ENCODE assay signal across 11 cellular contexts in the genomic region with DNA sequence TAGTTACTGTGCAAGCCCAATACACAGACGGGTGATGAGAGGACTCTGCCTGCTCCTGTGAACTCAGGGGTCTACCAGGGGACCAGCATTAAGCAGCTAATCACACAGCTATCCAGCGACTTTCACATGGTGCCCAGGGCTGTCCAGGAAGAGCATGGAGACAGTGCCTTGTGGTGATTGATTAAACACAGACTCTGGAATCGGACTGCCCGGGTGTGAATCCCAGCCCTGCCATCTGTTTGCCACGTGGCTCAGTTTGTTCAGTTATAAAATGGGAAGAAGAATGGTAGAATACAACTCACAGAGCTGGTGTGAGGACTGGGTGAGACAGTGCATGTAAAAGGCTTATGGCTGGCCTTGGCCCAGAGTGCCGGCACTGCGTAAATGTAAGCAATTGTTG. TPM values are rescaled to one million over a fixed set of nuclear protein-coding genes. Genes with fewer than 3 reads are reported as not detected.
DNase-seq lines count a peak whose midpoint lies in the region; ATAC-seq, FAIRE-seq and TF ChIP-seq lines count a peak whose summit lies in the region.
"Had no signal": no experiment of that assay in that cellular context is flagged by ENCODE, and none has a peak within 500 bp of the region (broad histone marks: within the 10 kb centered on the region; RNA-seq: fewer than 3 reads in every experiment).

No MANE protein-coding gene starts in this region.

- FAIRE-seq in bronchial epithelial cell (lab: Jason Lieb, UNC), result peak; percentile 18
- FAIRE-seq: H1 had no signal

- H3K9ac ChIP-seq in HUES48 (ENCODE audit: low read depth, low read length), result no peak overlapping the region

- DNase-seq in bronchial epithelial cell (ENCODE audit: low read depth) (no peak), memory B cell (ENCODE audit: low spot score in 2 of 2) (no peak), SK-N-DZ (ENCODE audit: low spot score) (no peak), sciatic nerve (ENCODE audit: low spot score) (no peak), A172 (ENCODE audit: low spot score) (no peak)
- no peak for DNase-seq in stimulated activated naive B cell treated with anti-CD40 and anti-IgM and Interleukin-4, amounts not matched to agents 10 μg/mL and 1 μg/mL and 100 μg/mL, for 72 hours
- DNase-seq: cortex of kidney had no signal

- H3K36me3 ChIP-seq in HUES48 (ENCODE audit: control insufficient read depth, insufficient read depth, low read length) (no peaks in the 10 kb centered on the region), bronchial epithelial cell (ENCODE audit: control insufficient read depth, insufficient read depth, low read length) (peaks cover 6% of the 10 kb centered on the region)

- H3K27me3 ChIP-seq in HUES48 (ENCODE audit: control insufficient read depth, insufficient read depth, low read length) (no peaks in the 10 kb centered on the region), bronchial epithelial cell (ENCODE audit: control insufficient read depth, insufficient read depth, low read length) (no peaks in the 10 kb centered on the region)

- ATAC-seq in memory B cell (ENCODE audit: low read depth), result no peak
- ATAC-seq in stimulated activated naive B cell treated with anti-CD40 and anti-IgM and Interleukin-4, amounts not matched to agents 10 μg/mL and 1 μg/mL and 100 μg/mL, for 72 hours (replicated peaks), result no peak
- ATAC-seq in sciatic nerve, result no peak
- ATAC-seq in esophagus mucosa, result no peak

- H3K4me1 Mint-ChIP-seq in memory B cell, result peaks cover 23% of the 10 kb centered on the region
- H3K4me1 Mint-ChIP-seq in stimulated activated naive B cell treated with anti-CD40 and anti-IgM and Interleukin-4, amounts not matched to agents 10 μg/mL and 1 μg/mL and 100 μg/mL, for 72 hours, result peaks cover 21 to 40% of the 10 kb centered on the region in 2 donors

- H3K4me3 ChIP-seq in HUES48 (ENCODE audit: low read depth, low read length) (no peak overlapping the region), bronchial epithelial cell (ENCODE audit: low read depth, low read length) (no peak overlapping the region)

- H3K27ac Mint-ChIP-seq in memory B cell, result peak overlapping the region; percentile 49
- H3K27ac Mint-ChIP-seq in stimulated activated naive B cell treated with anti-CD40 and anti-IgM and Interleukin-4, amounts not matched to agents 10 μg/mL and 1 μg/mL and 100 μg/mL, for 72 hours, result peak overlapping the region; percentile 26

- intact Hi-C loops in sciatic nerve (cut with DNase I), result no loop called here

- H3K9me3 ChIP-seq in HUES48 (ENCODE audit: control insufficient read depth, insufficient read depth, low read length), result no peaks in the 10 kb centered on the region

- H3K4me1 ChIP-seq in HUES48 (ENCODE audit: control insufficient read depth, insufficient read depth, low read length), result peaks cover 29% of the 10 kb centered on the region

- TF ChIP-seq CTCF in bronchial epithelial cell (IDR thresholded peaks at IDR 0.05; ENCODE audit: insufficient read depth, low read length, severe bottlenecking), result no peak

- no peaks in the 10 kb centered on the region for H3K9me3 Mint-ChIP-seq in memory B cell
- no peaks in the 10 kb centered on the region for H3K9me3 Mint-ChIP-seq in stimulated activated naive B cell treated with anti-CD40 and anti-IgM and Interleukin-4, amounts not matched to agents 10 μg/mL and 1 μg/mL and 100 μg/mL, for 72 hours

- H3K27me3 Mint-ChIP-seq in memory B cell, result no peaks in the 10 kb centered on the region
- no peaks in the 10 kb centered on the region for H3K27me3 Mint-ChIP-seq in stimulated activated naive B cell treated with anti-CD40 and anti-IgM and Interleukin-4, amounts not matched to agents 10 μg/mL and 1 μg/mL and 100 μg/mL, for 72 hours

- H3K27ac ChIP-seq in HUES48 (ENCODE audit: low read depth, low read length), result peak overlapping the region; percentile 2

- H3K36me3 Mint-ChIP-seq in memory B cell, result no peaks in the 10 kb centered on the region
- peaks cover 8 to 20% of the 10 kb centered on the region in 2 donors for H3K36me3 Mint-ChIP-seq in stimulated activated naive B cell treated with anti-CD40 and anti-IgM and Interleukin-4, amounts not matched to agents 10 μg/mL and 1 μg/mL and 100 μg/mL, for 72 hours

- H3K4me3 Mint-ChIP-seq in memory B cell, result no peak overlapping the region
- no peak overlapping the region for H3K4me3 Mint-ChIP-seq in stimulated activated naive B cell treated with anti-CD40 and anti-IgM and Interleukin-4, amounts not matched to agents 10 μg/mL and 1 μg/mL and 100 μg/mL, for 72 hours

RNA-seq across cellular contexts. Expression of gene NPAS1, which starts 42.1 kb away (rescaled TPM):
- total RNA-seq in bronchial epithelial cell, result 0.26 and 0.64 TPM in 2 replicates
- 0.72 and 0.76 TPM in 2 replicates for polyA plus RNA-seq in SK-N-DZ (2014; cell fraction: cytosol; rRNA removed)
- polyA plus RNA-seq in SK-N-DZ (2014; cell fraction: nucleus; rRNA removed), result 0.98 TPM in 1 of 2 replicates, not detected in the other
- total RNA-seq in sciatic nerve, result 0.89 TPM
- total RNA-seq in esophagus mucosa, result 0.52 TPM
- 0.22 TPM in 1 of 2 replicates, not detected in the other for total RNA-seq in A172 (2014; rRNA removed; shearing (Covaris generic))
- total RNA-seq: Daoy had no signal
